Comparison of ENCODE assay signal across 8 cellular contexts in the genomic region with DNA sequence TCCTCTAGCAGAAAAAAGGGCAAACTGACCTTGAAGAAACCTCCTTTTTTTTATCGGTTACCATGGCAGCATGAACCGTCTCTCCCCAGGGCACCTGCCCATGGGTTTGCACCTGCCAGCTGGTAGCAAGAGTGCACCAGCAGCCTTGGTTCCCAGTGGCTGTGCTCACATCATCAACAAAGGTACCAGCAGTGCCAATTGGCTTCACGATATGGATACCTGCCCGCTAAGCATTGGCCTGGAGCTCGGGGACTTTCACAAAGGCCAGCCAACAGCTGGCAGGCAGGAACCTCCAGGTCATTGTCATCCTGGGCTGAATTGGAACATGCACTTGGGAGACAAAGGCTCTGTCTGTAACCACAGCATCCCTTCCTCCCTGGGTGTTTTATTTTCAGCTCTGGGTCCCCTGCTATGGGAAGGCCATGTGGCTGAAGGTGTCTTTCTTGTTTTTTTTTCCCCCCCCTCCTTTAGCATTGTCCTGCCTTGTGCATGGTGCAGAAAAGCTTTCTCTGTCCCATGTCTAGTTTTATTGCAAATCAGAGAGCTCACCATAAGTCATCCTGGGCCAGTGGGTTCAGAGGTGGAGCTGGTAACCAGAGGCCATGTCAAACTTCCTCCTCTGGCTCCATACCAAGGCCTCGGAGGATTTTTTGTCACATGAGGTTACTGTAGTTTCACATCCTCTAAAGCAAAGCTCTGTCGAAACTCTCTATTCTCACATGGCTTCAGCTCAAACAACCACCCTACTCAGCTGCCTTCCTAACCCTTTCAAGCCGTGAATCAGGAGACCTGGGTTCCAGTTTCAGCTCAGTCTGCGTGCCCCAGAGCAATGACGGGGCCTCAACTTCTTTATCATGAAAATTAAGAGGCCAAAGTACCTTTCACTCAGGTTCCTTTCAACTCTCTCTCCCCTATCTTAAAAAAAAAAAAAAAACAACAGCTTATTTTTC.
DNase-seq lines count a peak whose midpoint lies in the region; ATAC-seq and TF ChIP-seq lines count a peak whose summit lies in the region.

No MANE protein-coding gene starts in this region.

- H3K27me3 ChIP-seq in heart right ventricle: no peaks in the 10 kb centered on the region

- no peak overlapping the region for H3K4me3 Mint-ChIP-seq in activated CD8-positive, alpha-beta memory T cell treated with anti-CD3 and anti-CD28 coated beads, Interleukin-2, amount 10 ng/mL, durations not matched to agents 7 days and 5 days

- H3K36me3 Mint-ChIP-seq in activated CD8-positive, alpha-beta memory T cell treated with anti-CD3 and anti-CD28 coated beads, Interleukin-2, amount 10 ng/mL, durations not matched to agents 7 days and 5 days: peaks cover 3% of the 10 kb centered on the region

- ATAC-seq in GM18520 (IDR thresholded peaks at IDR 0.05; ENCODE audit: unreplicated experiment): peak; percentile 99
- ATAC-seq in HG02763 (IDR thresholded peaks at IDR 0.05; ENCODE audit: unreplicated experiment): peak; percentile 99
- peak; percentile 93 for ATAC-seq in activated CD8-positive, alpha-beta memory T cell treated with anti-CD3 and anti-CD28 coated beads, Interleukin-2, amount 10 ng/mL, durations not matched to agents 7 days and 5 days
- peak; percentile 67 to 92 (median 77) for ATAC-seq in heart right ventricle

- no peaks in the 10 kb centered on the region for H3K9me3 Mint-ChIP-seq in activated CD8-positive, alpha-beta memory T cell treated with anti-CD3 and anti-CD28 coated beads, Interleukin-2, amount 10 ng/mL, durations not matched to agents 7 days and 5 days (ENCODE audit: low read depth)

- peak overlapping the region; percentile 80 for H3K27ac Mint-ChIP-seq in activated CD8-positive, alpha-beta memory T cell treated with anti-CD3 and anti-CD28 coated beads, Interleukin-2, amount 10 ng/mL, durations not matched to agents 7 days and 5 days

- 61 to 67% methylated on average over 10 of the region's 10 CpGs for WGBS in heart right ventricle, 2 donors

- peaks cover 23% of the 10 kb centered on the region for H3K4me1 Mint-ChIP-seq in activated CD8-positive, alpha-beta memory T cell treated with anti-CD3 and anti-CD28 coated beads, Interleukin-2, amount 10 ng/mL, durations not matched to agents 7 days and 5 days

- intact Hi-C loops in heart right ventricle (cut with DNase I): no loop called here

- peaks cover 0 to 64% (median 7%) of the 10 kb centered on the region in 9 donors for H3K4me1 ChIP-seq in heart right ventricle

- peak overlapping the region in 7 of 10 donors; percentile 7 to 81 (median 19) for H3K27ac ChIP-seq in heart right ventricle

- CTCF ChIA-PET in activated CD8-positive, alpha-beta memory T cell treated with anti-CD3 and anti-CD28 coated beads, Interleukin-2, amount 10 ng/mL, durations not matched to agents 7 days and 5 days (lab: Charles Lee): interaction anchor here (0.6 to 1.1 kb wide), 5 partner anchors 27 to 341 kb away, joined by 3 to 5 read pairs (median 3); no protein-coding TSS in a partner anchor

- DNase-seq in NCI-H146 (lab: John Stamatoyannopoulos, UW) (peak; percentile 98), heart right ventricle (peak in 1 of 2 donors; percentile 66), SK-N-DZ (ENCODE audit: low spot score) (no peak), NCI-H128 (lab: John Stamatoyannopoulos, UW; ENCODE audit: unreplicated experiment) (no peak)
- DNase-seq in activated CD8-positive, alpha-beta memory T cell treated with anti-CD3 and anti-CD28 coated beads, Interleukin-2, amount 10 ng/mL, durations not matched to agents 7 days and 5 days: peak; percentile 74
- peak; percentile 23 for DNase-seq in stimulated activated CD4-positive, alpha-beta T cell treated with anti-CD3 and anti-CD28 coated beads, Interleukin-12 subunit alpha, Interleukin-12 subunit beta, amount 100 ng/mL, for 4 hours

- TF ChIP-seq CTCF in heart right ventricle (IDR thresholded peaks at IDR 0.05): no peak

- no peaks in the 10 kb centered on the region for H3K36me3 ChIP-seq in heart right ventricle

- peaks cover 0 to 12% (median 0%) of the 10 kb centered on the region in 11 donors for H3K9me3 ChIP-seq in heart right ventricle

- H3K4me3 ChIP-seq in heart right ventricle: no peak overlapping the region

- peaks cover 31% of the 10 kb centered on the region for H3K27me3 Mint-ChIP-seq in activated CD8-positive, alpha-beta memory T cell treated with anti-CD3 and anti-CD28 coated beads, Interleukin-2, amount 10 ng/mL, durations not matched to agents 7 days and 5 days

Comparison
In these comparisons a context has a peak if more than half of its experiments do, and no peak if none do; other contexts are left out.
1. DNase-seq: peak in NCI-H146 (single experiment), activated CD8-positive, alpha-beta memory T cell treated with anti-CD3 and anti-CD28 coated beads, Interleukin-2, amount 10 ng/mL, durations not matched to agents 7 days and 5 days (single experiment) and stimulated activated CD4-positive, alpha-beta T cell treated with anti-CD3 and anti-CD28 coated beads, Interleukin-12 subunit alpha, Interleukin-12 subunit beta, amount 100 ng/mL, for 4 hours (single experiment); none in SK-N-DZ (single experiment) and NCI-H128 (single experiment).
2. Peak in every context shown above with its lines, with median percentiles within 50 percentile points of each other: ATAC-seq.